ENCODE assay signal across 15 cellular contexts in genomic region chr13:28505543-28506135, GRCh38. TPM values are rescaled to one million over a fixed set of nuclear protein-coding genes. Genes with fewer than 3 reads are reported as not detected.
DNase-seq lines count a peak whose midpoint lies in the region; ATAC-seq and TF ChIP-seq lines count a peak whose summit lies in the region.
"Had no signal": no experiment of that assay in that cellular context is flagged by ENCODE, and none has a peak within 500 bp of the region (broad histone marks: within the 10 kb centered on the region; RNA-seq: fewer than 3 reads in every experiment).

No MANE protein-coding gene starts in this region.

- H3K9me3 ChIP-seq in left ventricle myocardium inferior (replicated peaks), result no peaks in the 10 kb centered on the region
- H3K9me3 ChIP-seq in right atrium auricular region, result no peaks in the 10 kb centered on the region
- H3K9me3 ChIP-seq in spleen, result no peaks in the 10 kb centered on the region
- H3K9me3 ChIP-seq in uterus, result no peaks in the 10 kb centered on the region

- H3K36me3 ChIP-seq in left ventricle myocardium inferior (no peaks in the 10 kb centered on the region), right atrium auricular region (no peaks in the 10 kb centered on the region), spleen (no peaks in the 10 kb centered on the region), uterus (no peaks in the 10 kb centered on the region)

- no peak overlapping the region for H3K4me3 ChIP-seq in left ventricle myocardium inferior
- no peak overlapping the region for H3K4me3 ChIP-seq in right atrium auricular region
- H3K4me3 ChIP-seq in NB4 (ENCODE audit: low read depth, low read length), result no peak overlapping the region
- H3K4me3 ChIP-seq in spleen, result no peak overlapping the region
- H3K4me3 ChIP-seq in uterus, result no peak overlapping the region
- H3K4me3 ChIP-seq: skin epidermis had no signal

- WGBS in spleen, 5 donors, result 18 to 41% (median 27%) methylated on average over 7 of the region's 7 CpGs

- DNase-seq in left ventricle myocardium inferior (no peak), right atrium auricular region (ENCODE audit: low spot score) (no peak), NB4 (ENCODE audit: low read depth) (peak; percentile 72), dermis blood vessel endothelial cell (peak; percentile 57), spleen (peak; percentile 16), HCEC 1CT (no peak), uterus (no peak)
- DNase-seq: activated CD4-positive, alpha-beta memory T cell treated with anti-CD3 and anti-CD28 coated beads, Interleukin-2, amount 10 ng/mL, durations not matched to agents 7 days and 5 days; activated gamma-delta T cell; Calu3; mesenchymal stem cell; NCI-H2029; NCI-H748 treated with DMSO at 0.1 percent for 48 hours had no signal

- intact Hi-C loops in left ventricle myocardium inferior (cut with micrococcal nuclease) (no loop called here), spleen (cut with DNase I; ENCODE audit: low total_unique reads) (no loop called here), uterus (cut with DNase I; ENCODE audit: low total_unique reads) (no loop called here)

- TF ChIP-seq CTCF in left ventricle myocardium inferior (IDR thresholded peaks at IDR 0.05; ENCODE audit: borderline replicate concordance) (no peak), right atrium auricular region (IDR thresholded peaks at IDR 0.05) (no peak), NB4 (IDR thresholded peaks at IDR 0.05; ENCODE audit: low read depth, low read length) (no peak), spleen (IDR thresholded peaks at IDR 0.05 in 8 of 11, conservative IDR thresholded peaks at IDR 0.05 in 3 of 11) (no peak), uterus (IDR thresholded peaks at IDR 0.05) (no peak)

- peak overlapping the region; percentile 63 for H3K27ac ChIP-seq in left ventricle myocardium inferior (replicated peaks)
- H3K27ac ChIP-seq in right atrium auricular region, result no peak overlapping the region
- H3K27ac ChIP-seq in spleen, result no peak overlapping the region
- H3K27ac ChIP-seq in uterus, result no peak overlapping the region
- H3K27ac ChIP-seq: skin epidermis had no signal

- H3K27me3 ChIP-seq in left ventricle myocardium inferior (ENCODE audit: low read depth), result peaks cover 9% of the 10 kb centered on the region
- no peaks in the 10 kb centered on the region for H3K27me3 ChIP-seq in right atrium auricular region
- H3K27me3 ChIP-seq in spleen (replicated peaks in 1 of 7), result peaks cover 0 to 8% (median 0%) of the 10 kb centered on the region in 7 donors
- no peaks in the 10 kb centered on the region for H3K27me3 ChIP-seq in uterus

- no peak for TF ChIP-seq POLR2A in NB4 (IDR thresholded peaks at IDR 0.05; ENCODE audit: extremely low read depth, insufficient read length)
- no peak for TF ChIP-seq POLR2A in spleen (IDR thresholded peaks at IDR 0.05)
- TF ChIP-seq POLR2A in uterus (IDR thresholded peaks at IDR 0.05), result no peak

- no peak for ATAC-seq in GM21619 (IDR thresholded peaks at IDR 0.05; ENCODE audit: unreplicated experiment)

- H3K4me1 ChIP-seq in left ventricle myocardium inferior, result peaks cover 31% of the 10 kb centered on the region
- H3K4me1 ChIP-seq in right atrium auricular region, result no peaks in the 10 kb centered on the region
- peaks cover 0 to 9% (median 0%) of the 10 kb centered on the region in 6 donors for H3K4me1 ChIP-seq in spleen
- H3K4me1 ChIP-seq in uterus, result no peaks in the 10 kb centered on the region

RNA-seq across cellular contexts. Expression of gene FLT1, which starts 10.7 kb away (rescaled TPM):
- 40.7 TPM for total RNA-seq in left ventricle myocardium inferior
- total RNA-seq in right atrium auricular region, result 10 to 100 TPM; 40.0 to 51.3 TPM
- 74.7 and 82.9 TPM in 2 replicates for total RNA-seq in dermis blood vessel endothelial cell
- total RNA-seq in spleen, result 10 to 100 TPM; 48.8 to 70.6 (median 61.1) TPM
- polyA plus RNA-seq in spleen, result 1 to 10 TPM; 1.2 to 4.2 (median 3.5) TPM
- total RNA-seq in uterus, result 10 to 100 TPM; 53.2 to 95.3 (median 62.0) TPM
- total RNA-seq: Calu3 had no signal

Comparison
In these comparisons a context has a peak if more than half of its experiments do, and no peak if none do; other contexts are left out.
1. DNase-seq: peak in NB4 (single experiment), dermis blood vessel endothelial cell (single experiment) and spleen (single experiment); none in left ventricle myocardium inferior (single experiment), right atrium auricular region (single experiment), HCEC 1CT (single experiment) and uterus (0 of 2).